Comparison of ENCODE assay signal across 1 cellular context in the genomic region with DNA sequence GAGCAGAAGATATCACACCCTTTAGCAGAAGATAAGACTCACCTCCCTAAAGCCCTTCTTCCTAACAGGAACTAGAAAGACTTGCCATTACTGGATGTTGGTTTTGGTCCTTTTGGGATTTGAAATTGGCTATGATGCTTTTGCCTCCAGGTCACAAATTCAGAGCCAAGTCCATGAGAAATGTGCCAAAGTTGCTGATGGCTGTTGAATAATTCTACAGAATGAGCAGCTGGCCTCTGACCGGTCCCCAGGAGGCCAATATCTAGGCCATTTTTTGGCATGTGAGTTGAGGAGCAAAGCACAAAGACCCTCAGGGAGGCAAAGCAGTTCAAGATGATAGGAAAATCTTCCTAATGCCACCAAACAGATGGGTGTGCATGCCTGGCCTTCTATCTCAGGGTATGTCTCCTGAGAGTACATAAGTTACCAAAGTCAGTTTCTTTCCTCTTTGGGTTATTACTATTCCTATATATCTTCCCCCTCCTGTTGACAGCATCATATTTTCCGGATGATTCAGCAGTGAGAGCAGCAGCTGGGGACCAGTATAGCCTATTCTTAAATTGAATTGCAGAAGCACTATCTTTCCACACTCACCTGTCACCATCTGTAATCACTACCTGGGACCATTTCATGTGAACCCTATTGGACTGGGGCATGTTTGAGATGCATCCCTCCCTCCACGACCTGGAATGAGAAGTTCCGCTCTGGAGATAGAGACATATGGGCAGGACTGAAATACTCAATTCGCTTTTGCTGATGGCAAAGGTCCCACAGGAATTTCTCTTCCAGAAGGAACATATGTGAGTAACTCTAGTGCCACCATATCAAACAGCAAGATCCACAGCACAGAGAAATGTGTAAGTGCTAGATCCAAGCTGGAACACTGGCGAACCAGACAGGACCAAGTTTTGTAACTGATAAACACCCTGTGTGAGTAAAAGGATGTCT.
TF ChIP-seq lines count a peak whose summit lies in the region.

No MANE protein-coding gene starts in this region.

TF ChIP-seq in H1, 55 proteins besides CTCF, POLR2A, EP300 and RAD21 (continued from another document):
- TF ChIP-seq ASH2L (IDR thresholded peaks at IDR 0.05; ENCODE audit: low read length) (no peak), MAFK (IDR thresholded peaks at IDR 0.05; ENCODE audit: low read depth, low read length) (no peak), HDAC2 (IDR thresholded peaks at IDR 0.05; ENCODE audit: borderline replicate concordance in 1 of 2, low read depth in 2 of 2, low read length in 2 of 2) (no peak)
